ENCODE assay signal across 1 cellular context in the genomic region with DNA sequence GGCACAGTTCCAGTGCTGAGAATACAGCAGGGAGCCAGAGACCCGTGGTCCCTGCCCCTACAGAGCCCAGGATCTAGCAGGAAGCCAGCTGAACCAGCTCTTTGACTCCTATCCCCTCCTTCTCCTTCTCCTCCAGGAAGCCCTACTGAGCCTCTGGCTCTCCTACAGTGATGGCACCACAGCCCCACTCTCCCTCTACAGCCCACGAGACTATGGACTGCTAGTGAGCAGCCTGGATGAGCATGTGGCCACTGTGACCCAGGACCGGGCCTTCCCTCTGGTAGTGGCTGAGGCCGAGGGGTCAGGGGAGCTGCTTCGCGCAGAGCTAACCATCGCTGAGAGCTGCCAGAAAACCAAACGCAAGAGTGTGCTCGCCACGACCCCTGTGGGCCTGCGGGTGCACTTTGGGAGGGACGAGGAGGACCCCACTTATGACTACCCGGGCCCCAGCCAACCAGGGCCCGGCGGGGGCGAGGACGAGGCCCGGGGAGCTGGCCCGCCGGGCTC.
TF ChIP-seq lines count a peak whose summit lies in the region.

No MANE protein-coding gene starts in this region.

TF ChIP-seq in GM23338, 12 proteins besides CTCF, POLR2A, EP300 and RAD21:
- TF ChIP-seq POLR2AphosphoS5 (IDR thresholded peaks at IDR 0.05; ENCODE audit: low read depth), result no peak
- no peak for TF ChIP-seq EZH2 (IDR thresholded peaks at IDR 0.05; ENCODE audit: low read depth, unreplicated experiment)
- no peak for TF ChIP-seq JUNB (IDR thresholded peaks at IDR 0.05; ENCODE audit: unreplicated experiment)
- TF ChIP-seq ZNF114 (CRISPR knock-in tag; IDR thresholded peaks at IDR 0.05), result no peak
- TF ChIP-seq NANOG (IDR thresholded peaks at IDR 0.05; ENCODE audit: borderline replicate concordance), result no peak
- no peak for TF ChIP-seq ZNF331 (CRISPR knock-in tag; IDR thresholded peaks at IDR 0.05; ENCODE audit: low read depth)
- TF ChIP-seq, protein P1, sequence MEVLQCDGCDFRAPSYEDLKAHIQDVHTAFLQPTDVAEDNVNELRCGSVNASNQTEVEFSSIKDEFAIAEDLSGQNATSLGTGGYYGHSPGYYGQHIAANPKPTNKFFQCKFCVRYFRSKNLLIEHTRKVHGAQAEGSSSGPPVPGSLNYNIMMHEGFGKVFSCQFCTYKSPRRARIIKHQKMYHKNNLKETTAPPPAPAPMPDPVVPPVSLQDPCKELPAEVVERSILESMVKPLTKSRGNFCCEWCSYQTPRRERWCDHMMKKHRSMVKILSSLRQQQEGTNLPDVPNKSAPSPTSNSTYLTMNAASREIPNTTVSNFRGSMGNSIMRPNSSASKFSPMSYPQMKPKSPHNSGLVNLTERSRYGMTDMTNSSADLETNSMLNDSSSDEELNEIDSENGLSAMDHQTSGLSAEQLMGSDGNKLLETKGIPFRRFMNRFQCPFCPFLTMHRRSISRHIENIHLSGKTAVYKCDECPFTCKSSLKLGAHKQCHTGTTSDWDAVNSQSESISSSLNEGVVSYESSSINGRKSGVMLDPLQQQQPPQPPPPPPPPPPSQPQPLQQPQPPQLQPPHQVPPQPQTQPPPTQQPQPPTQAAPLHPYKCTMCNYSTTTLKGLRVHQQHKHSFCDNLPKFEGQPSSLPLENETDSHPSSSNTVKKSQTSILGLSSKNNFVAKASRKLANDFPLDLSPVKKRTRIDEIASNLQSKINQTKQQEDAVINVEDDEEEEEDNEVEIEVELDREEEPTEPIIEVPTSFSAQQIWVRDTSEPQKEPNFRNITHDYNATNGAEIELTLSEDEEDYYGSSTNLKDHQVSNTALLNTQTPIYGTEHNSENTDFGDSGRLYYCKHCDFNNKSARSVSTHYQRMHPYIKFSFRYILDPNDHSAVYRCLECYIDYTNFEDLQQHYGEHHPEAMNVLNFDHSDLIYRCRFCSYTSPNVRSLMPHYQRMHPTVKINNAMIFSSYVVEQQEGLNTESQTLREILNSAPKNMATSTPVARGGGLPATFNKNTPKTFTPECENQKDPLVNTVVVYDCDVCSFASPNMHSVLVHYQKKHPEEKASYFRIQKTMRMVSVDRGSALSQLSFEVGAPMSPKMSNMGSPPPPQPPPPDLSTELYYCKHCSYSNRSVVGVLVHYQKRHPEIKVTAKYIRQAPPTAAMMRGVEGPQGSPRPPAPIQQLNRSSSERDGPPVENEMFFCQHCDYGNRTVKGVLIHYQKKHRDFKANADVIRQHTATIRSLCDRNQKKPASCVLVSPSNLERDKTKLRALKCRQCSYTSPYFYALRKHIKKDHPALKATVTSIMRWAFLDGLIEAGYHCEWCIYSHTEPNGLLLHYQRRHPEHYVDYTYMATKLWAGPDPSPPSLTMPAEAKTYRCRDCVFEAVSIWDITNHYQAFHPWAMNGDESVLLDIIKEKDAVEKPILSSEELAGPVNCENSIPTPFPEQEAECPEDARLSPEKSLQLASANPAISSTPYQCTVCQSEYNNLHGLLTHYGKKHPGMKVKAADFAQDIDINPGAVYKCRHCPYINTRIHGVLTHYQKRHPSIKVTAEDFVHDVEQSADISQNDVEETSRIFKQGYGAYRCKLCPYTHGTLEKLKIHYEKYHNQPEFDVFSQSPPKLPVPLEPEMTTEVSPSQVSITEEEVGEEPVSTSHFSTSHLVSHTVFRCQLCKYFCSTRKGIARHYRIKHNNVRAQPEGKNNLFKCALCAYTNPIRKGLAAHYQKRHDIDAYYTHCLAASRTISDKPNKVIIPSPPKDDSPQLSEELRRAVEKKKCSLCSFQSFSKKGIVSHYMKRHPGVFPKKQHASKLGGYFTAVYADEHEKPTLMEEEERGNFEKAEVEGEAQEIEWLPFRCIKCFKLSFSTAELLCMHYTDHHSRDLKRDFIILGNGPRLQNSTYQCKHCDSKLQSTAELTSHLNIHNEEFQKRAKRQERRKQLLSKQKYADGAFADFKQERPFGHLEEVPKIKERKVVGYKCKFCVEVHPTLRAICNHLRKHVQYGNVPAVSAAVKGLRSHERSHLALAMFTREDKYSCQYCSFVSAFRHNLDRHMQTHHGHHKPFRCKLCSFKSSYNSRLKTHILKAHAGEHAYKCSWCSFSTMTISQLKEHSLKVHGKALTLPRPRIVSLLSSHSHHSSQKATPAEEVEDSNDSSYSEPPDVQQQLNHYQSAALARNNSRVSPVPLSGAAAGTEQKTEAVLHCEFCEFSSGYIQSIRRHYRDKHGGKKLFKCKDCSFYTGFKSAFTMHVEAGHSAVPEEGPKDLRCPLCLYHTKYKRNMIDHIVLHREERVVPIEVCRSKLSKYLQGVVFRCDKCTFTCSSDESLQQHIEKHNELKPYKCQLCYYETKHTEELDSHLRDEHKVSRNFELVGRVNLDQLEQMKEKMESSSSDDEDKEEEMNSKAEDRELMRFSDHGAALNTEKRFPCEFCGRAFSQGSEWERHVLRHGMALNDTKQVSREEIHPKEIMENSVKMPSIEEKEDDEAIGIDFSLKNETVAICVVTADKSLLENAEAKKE (CRISPR knock-in tag; IDR thresholded peaks at IDR 0.05), result no peak
- TF ChIP-seq, protein P2, sequence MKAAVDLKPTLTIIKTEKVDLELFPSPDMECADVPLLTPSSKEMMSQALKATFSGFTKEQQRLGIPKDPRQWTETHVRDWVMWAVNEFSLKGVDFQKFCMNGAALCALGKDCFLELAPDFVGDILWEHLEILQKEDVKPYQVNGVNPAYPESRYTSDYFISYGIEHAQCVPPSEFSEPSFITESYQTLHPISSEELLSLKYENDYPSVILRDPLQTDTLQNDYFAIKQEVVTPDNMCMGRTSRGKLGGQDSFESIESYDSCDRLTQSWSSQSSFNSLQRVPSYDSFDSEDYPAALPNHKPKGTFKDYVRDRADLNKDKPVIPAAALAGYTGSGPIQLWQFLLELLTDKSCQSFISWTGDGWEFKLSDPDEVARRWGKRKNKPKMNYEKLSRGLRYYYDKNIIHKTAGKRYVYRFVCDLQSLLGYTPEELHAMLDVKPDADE (IDR thresholded peaks at IDR 0.05), result no peak
- no peak for TF ChIP-seq EZH2phosphoT487 (IDR thresholded peaks at IDR 0.05; ENCODE audit: unreplicated experiment)
- TF ChIP-seq CREB1 (CRISPR knock-in tag; IDR thresholded peaks at IDR 0.05; ENCODE audit: low read depth), result no peak
- TF ChIP-seq, protein P3, sequence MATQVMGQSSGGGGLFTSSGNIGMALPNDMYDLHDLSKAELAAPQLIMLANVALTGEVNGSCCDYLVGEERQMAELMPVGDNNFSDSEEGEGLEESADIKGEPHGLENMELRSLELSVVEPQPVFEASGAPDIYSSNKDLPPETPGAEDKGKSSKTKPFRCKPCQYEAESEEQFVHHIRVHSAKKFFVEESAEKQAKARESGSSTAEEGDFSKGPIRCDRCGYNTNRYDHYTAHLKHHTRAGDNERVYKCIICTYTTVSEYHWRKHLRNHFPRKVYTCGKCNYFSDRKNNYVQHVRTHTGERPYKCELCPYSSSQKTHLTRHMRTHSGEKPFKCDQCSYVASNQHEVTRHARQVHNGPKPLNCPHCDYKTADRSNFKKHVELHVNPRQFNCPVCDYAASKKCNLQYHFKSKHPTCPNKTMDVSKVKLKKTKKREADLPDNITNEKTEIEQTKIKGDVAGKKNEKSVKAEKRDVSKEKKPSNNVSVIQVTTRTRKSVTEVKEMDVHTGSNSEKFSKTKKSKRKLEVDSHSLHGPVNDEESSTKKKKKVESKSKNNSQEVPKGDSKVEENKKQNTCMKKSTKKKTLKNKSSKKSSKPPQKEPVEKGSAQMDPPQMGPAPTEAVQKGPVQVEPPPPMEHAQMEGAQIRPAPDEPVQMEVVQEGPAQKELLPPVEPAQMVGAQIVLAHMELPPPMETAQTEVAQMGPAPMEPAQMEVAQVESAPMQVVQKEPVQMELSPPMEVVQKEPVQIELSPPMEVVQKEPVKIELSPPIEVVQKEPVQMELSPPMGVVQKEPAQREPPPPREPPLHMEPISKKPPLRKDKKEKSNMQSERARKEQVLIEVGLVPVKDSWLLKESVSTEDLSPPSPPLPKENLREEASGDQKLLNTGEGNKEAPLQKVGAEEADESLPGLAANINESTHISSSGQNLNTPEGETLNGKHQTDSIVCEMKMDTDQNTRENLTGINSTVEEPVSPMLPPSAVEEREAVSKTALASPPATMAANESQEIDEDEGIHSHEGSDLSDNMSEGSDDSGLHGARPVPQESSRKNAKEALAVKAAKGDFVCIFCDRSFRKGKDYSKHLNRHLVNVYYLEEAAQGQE (IDR thresholded peaks at IDR 0.05; ENCODE audit: unreplicated experiment), result no peak
- TF ChIP-seq STAT1 (IDR thresholded peaks at IDR 0.05; ENCODE audit: unreplicated experiment), result no peak
